ENCODE assay signal across 21 cellular contexts in genomic region chr5:31823477-31823876, GRCh38.
DNase-seq lines count a peak whose midpoint lies in the region; ATAC-seq, FAIRE-seq and TF ChIP-seq lines count a peak whose summit lies in the region.
"Had no signal": no experiment of that assay in that cellular context is flagged by ENCODE, and none has a peak within 500 bp of the region (broad histone marks: within the 10 kb centered on the region; RNA-seq: fewer than 3 reads in every experiment).

No MANE protein-coding gene starts in this region.

- peaks cover 2% of the 10 kb centered on the region; the same call in 1 of the 2 replicates for H3K4me1 ChIP-seq in H9 (ENCODE audit: insufficient read depth, low read length)
- H3K4me1 ChIP-seq: breast epithelium, Caco-2, neural progenitor cell had no signal

- no peak for FAIRE-seq in GM19239 (lab: Jason Lieb, UNC)
- FAIRE-seq: G401.6 had no signal

- H3K79me1 ChIP-seq in H9 (ENCODE audit: insufficient read depth, low read depth, low read length, poor library complexity, severe bottlenecking), result no peaks in the 10 kb centered on the region

- no peak overlapping the region for H3T11ph ChIP-seq in H9 (ENCODE audit: low read length)

- no peak overlapping the region for H3K56ac ChIP-seq in H9 (ENCODE audit: insufficient read length, low read depth, low read length)

- no peak overlapping the region for H4K5ac ChIP-seq in H9 (ENCODE audit: insufficient read length, low read depth, low read length)

- DNase-seq in H9 (no peak), NOMO-1 (lab: John Stamatoyannopoulos, UW; ENCODE audit: unreplicated experiment in 2 of 2) (peak; percentile 10 to 41), astrocyte of the cerebellum (ENCODE audit: low read depth) (no peak), AG20443 (ENCODE audit: low spot score) (no peak), GM19239 (ENCODE audit: insufficient read length, low spot score) (no peak)
- DNase-seq in activated CD8-positive, alpha-beta memory T cell treated with anti-CD3 and anti-CD28 coated beads, Interleukin-2, amount 50 U/mL, for 4 hours, result no peak
- DNase-seq: activated CD4-positive, alpha-beta T cell treated with anti-CD3 and anti-CD28 coated beads for 48 hours; Caco-2; esophagus squamous epithelium; MM.1S; NCI-H2171; NCI-H82; stimulated activated naive CD4-positive, alpha-beta T cell had no signal

- H3K79me2 ChIP-seq in H9 (ENCODE audit: insufficient read depth, low read length), result no peaks in the 10 kb centered on the region

- H3K9me3 Mint-ChIP-seq in H9, result peaks cover 8 to 10% of the 10 kb centered on the region in 2 experiments; a peak in 4 of 5 replicates

- H3K4ac ChIP-seq in H9 (ENCODE audit: low read depth, low read length), result no peak overlapping the region

- H4K91ac ChIP-seq in H9 (ENCODE audit: insufficient read length, low read depth, low read length), result no peak overlapping the region

- H2AK5ac ChIP-seq in H9 (ENCODE audit: insufficient read length, low read length), result no peak overlapping the region

- H3K27ac Mint-ChIP-seq in H9, result no peak overlapping the region
- H3K27ac Mint-ChIP-seq: activated naive CD8-positive, alpha-beta T cell; neural progenitor cell had no signal

- peaks cover 0 to 8% (median 3%) of the 10 kb centered on the region in 3 experiments; a peak in 3 of 7 replicates for H3K36me3 Mint-ChIP-seq in H9 (ENCODE audit: insufficient read depth in 1 of 3, low read depth in 3 of 3)
- H3K36me3 Mint-ChIP-seq: activated naive CD8-positive, alpha-beta T cell; neural progenitor cell had no signal

- H2BK12ac ChIP-seq in H9 (ENCODE audit: insufficient read length, low read depth, low read length), result no peak overlapping the region

- no peak overlapping the region for H2BK15ac ChIP-seq in H9 (ENCODE audit: low read depth, low read length)

- no CpG with 5 or more reads among the region's 3 CpGs for WGBS in H9 (ENCODE audit: extremely low coverage, insufficient read length, low lambda C conversion rate)

- H3K4me3 ChIP-seq in astrocyte of the cerebellum (ENCODE audit: low read depth, low read length), result no peak overlapping the region
- H3K4me3 ChIP-seq: breast epithelium, esophagus squamous epithelium, HAP-1, neural progenitor cell had no signal

- H4K8ac ChIP-seq in H9 (replicated peaks; ENCODE audit: insufficient read length, low read depth, low read length), result no peak overlapping the region

- peak overlapping the region; percentile 26 for H2BK20ac ChIP-seq in H9 (ENCODE audit: low read depth, low read length, poor library complexity, severe bottlenecking)

- no peak overlapping the region for H3K18ac ChIP-seq in H9 (ENCODE audit: insufficient read length, low read depth, low read length)

- TF ChIP-seq CTCF in 22Rv1 (IDR thresholded peaks at IDR 0.05), result peak; percentile 10; the same call in 1 of the 2 replicates
- TF ChIP-seq CTCF in H9 (conservative IDR thresholded peaks at IDR 0.05), result peak; percentile 40; the same call in 1 of the 3 replicates
- peak; percentile 14 for TF ChIP-seq CTCF in astrocyte of the cerebellum (IDR thresholded peaks at IDR 0.05; ENCODE audit: low read depth, low read length, missing control alignments)

- H2BK120ac ChIP-seq in H9 (ENCODE audit: low read depth, low read length, poor library complexity, severe bottlenecking), result no peak overlapping the region

- no peak overlapping the region for H2AFZ ChIP-seq in H9 (ENCODE audit: low read length)
- H2AFZ ChIP-seq: neural progenitor cell had no signal

- no peak overlapping the region for H3K9ac ChIP-seq in H9 (ENCODE audit: extremely low read depth, insufficient read length, low read length)
- H3K9ac ChIP-seq: neural progenitor cell had no signal

- no peak overlapping the region for H3K14ac ChIP-seq in H9 (ENCODE audit: insufficient read depth, low read length)

- no peak overlapping the region for H3K23ac ChIP-seq in H9 (ENCODE audit: insufficient read length, low read depth, low read length)

- H4K20me1 ChIP-seq in H9 (ENCODE audit: control insufficient read depth, insufficient read depth, insufficient read length), result no peaks in the 10 kb centered on the region

- H3K9me3 ChIP-seq in H9 (ENCODE audit: control insufficient read depth, low read depth, low read length), result no peaks in the 10 kb centered on the region
- H3K9me3 ChIP-seq: esophagus squamous epithelium, HAP-1 had no signal

- H3K4me2 ChIP-seq in H9 (ENCODE audit: insufficient read depth, insufficient read length, low read length), result no peak overlapping the region
- H3K4me2 ChIP-seq: neural progenitor cell had no signal

- in situ Hi-C loops in astrocyte of the cerebellum (cut with HindIII; ENCODE audit: low sequenced_read_pairs), result loop anchor here (25.0 kb wide), 1 partner anchor 236 kb away; no protein-coding TSS in a partner anchor

- H3K23me2 ChIP-seq in H9 (ENCODE audit: insufficient read length, low read depth, low read length, poor library complexity, severe bottlenecking), result no peaks in the 10 kb centered on the region

- no peak for ATAC-seq in GM19397 (IDR thresholded peaks at IDR 0.05; ENCODE audit: unreplicated experiment)
- ATAC-seq: Right ventricle myocardium inferior had no signal

- H3K27ac ChIP-seq in 22Rv1, result no peak overlapping the region
- H3K27ac ChIP-seq in H9 (ENCODE audit: insufficient read length, low read depth, low read length), result no peak overlapping the region
- H3K27ac ChIP-seq: breast epithelium, esophagus squamous epithelium, neural progenitor cell had no signal

- no peak overlapping the region for H2BK5ac ChIP-seq in H9 (ENCODE audit: insufficient read length, low read length)

- H3K4me3 Mint-ChIP-seq in H9, result no peak overlapping the region
- H3K4me3 Mint-ChIP-seq: activated naive CD8-positive, alpha-beta T cell; neural progenitor cell had no signal

- H3K27me3 Mint-ChIP-seq in H9 (ENCODE audit: low read depth), result no peaks in the 10 kb centered on the region

- H3K27me3 ChIP-seq in H9 (ENCODE audit: insufficient read depth, low read length), result no peaks in the 10 kb centered on the region
- H3K27me3 ChIP-seq: breast epithelium, esophagus squamous epithelium, neural progenitor cell had no signal

- peaks cover 6% of the 10 kb centered on the region in 2 experiments; a peak in 2 of 4 replicates for H3K4me1 Mint-ChIP-seq in H9

Comparison
In these comparisons a context has a peak if more than half of its experiments do, and no peak if none do; other contexts are left out.
1. DNase-seq: peak in NOMO-1 (2 of 2); none in H9 (single experiment), astrocyte of the cerebellum (single experiment), activated CD8-positive, alpha-beta memory T cell treated with anti-CD3 and anti-CD28 coated beads, Interleukin-2, amount 50 U/mL, for 4 hours (single experiment), AG20443 (single experiment) and GM19239 (single experiment).
2. Peak in every context shown above with its lines, with median percentiles within 50 percentile points of each other: CTCF ChIP-seq.